ENCODE assay signal across 16 cellular contexts in the genomic region with DNA sequence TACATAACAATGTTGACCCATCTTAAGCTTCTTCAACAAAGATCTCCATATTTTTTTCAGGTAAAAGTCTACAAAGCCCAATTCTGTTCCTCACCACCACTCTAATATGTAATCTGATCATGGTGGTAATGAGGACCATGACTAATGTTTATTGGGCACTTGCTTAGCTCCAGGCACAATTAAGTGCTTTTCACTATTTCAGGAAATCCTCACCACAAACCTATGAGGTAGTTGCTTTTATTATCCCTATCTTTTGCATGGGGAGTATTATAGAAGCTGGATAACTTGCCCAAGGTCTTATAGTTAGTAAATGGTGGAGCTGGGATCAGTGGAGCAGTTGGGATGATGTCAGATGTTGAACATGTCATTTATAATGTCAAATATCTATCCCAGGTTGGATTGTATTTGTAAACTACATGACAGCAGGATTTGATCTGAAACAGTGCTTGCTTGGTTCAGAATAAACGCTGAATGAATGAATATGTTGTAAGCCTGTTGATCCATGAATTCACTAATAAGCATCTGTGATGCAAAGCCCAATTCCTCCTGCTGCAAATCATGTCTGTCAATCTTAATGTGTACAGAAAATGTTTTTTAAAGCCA.
"Had no signal": no experiment of that assay in that cellular context is flagged by ENCODE, and none has a peak within 500 bp of the region (broad histone marks: within the 10 kb centered on the region; RNA-seq: fewer than 3 reads in every experiment).

No MANE protein-coding gene starts in this region.

- H3K9ac ChIP-seq: parathyroid adenoma had no signal

- H3K27ac ChIP-seq: dorsolateral prefrontal cortex, lower lobe of right lung, neutrophil, parathyroid adenoma, right lobe of liver, thoracic aorta, tibial nerve, upper lobe of left lung had no signal

- H3K27me3 ChIP-seq: dorsolateral prefrontal cortex, neutrophil, right lobe of liver, tibial nerve, upper lobe of left lung had no signal

- ATAC-seq: left ventricle myocardium superior; lower lobe of right lung; natural killer cell; right lobe of liver; stimulated activated naive B cell treated with anti-CD40 and anti-IgM and Interleukin-4, amounts not matched to agents 10 μg/mL and 1 μg/mL and 100 μg/mL, for 72 hours had no signal

- H3K4me3 ChIP-seq: dorsolateral prefrontal cortex, lower lobe of right lung, right lobe of liver, thoracic aorta, tibial nerve, upper lobe of left lung had no signal

- H3K4me1 ChIP-seq: lower lobe of right lung, parathyroid adenoma, right lobe of liver, tibial nerve, upper lobe of left lung had no signal

- DNase-seq: dorsolateral prefrontal cortex; effector CD4-positive, alpha-beta T cell; hypothalamus; left ventricle myocardium superior; lower lobe of right lung; natural killer cell; right lobe of liver; small intestine; stimulated activated CD4-positive, alpha-beta T cell treated with anti-CD3 and anti-CD28 coated beads, Interleukin-15, amount 100 ng/mL, for 24 hours; stimulated activated CD4-positive, alpha-beta T cell treated with anti-CD3 and anti-CD28 coated beads, Interleukin-2, amount 100 ng/mL, for 48 hours; stimulated activated naive B cell treated with anti-CD40 and anti-IgM and Interleukin-4, amounts not matched to agents 10 μg/mL and 1 μg/mL and 100 μg/mL, for 72 hours; upper lobe of left lung had no signal

- H3K9me3 ChIP-seq: lower lobe of right lung, neutrophil, right lobe of liver, thoracic aorta, tibial nerve, upper lobe of left lung had no signal

- H3K36me3 ChIP-seq: lower lobe of right lung, neutrophil, right lobe of liver, thoracic aorta, tibial nerve, upper lobe of left lung had no signal
